ENCODE assay signal across 38 cellular contexts in the genomic region with DNA sequence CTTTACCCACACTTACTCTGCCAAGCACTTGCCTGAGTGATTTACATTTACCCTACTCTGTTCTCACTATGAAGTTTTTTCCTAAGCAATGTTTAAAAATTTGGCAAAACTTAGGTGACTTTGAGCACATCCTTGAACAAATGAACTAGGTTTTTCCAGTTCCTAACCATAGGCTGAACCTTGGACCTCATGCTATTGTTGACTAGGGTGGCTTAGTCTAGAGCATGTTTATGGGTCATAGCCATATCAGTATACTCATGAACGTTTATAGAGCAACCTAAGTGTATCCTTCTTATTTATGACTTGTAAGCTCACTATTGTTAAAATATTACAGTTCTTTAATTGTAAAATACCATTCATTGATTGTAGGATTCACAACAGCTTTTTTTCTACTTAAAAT.
"Had no signal": no experiment of that assay in that cellular context is flagged by ENCODE, and none has a peak within 500 bp of the region (broad histone marks: within the 10 kb centered on the region; RNA-seq: fewer than 3 reads in every experiment).

No MANE protein-coding gene starts in this region.

- H3K4me1 ChIP-seq: adrenal gland had no signal

- H3K27me3 Mint-ChIP-seq: activated CD4-positive, alpha-beta memory T cell treated with anti-CD3 and anti-CD28 coated beads for 36 hours had no signal

- FAIRE-seq: bronchial epithelial cell, TTC549 had no signal

- H3K9me3 Mint-ChIP-seq: activated B cell treated with CpG ODN at 0.5 μM for 24 hours; activated CD4-positive, alpha-beta memory T cell treated with anti-CD3 and anti-CD28 coated beads for 36 hours; activated CD4-positive, alpha-beta T cell treated with anti-CD3 and anti-CD28 coated beads, Interleukin-2, amount 10 ng/mL, durations not matched to agents 24 days and 14 days; activated CD8-positive, alpha-beta T cell treated with anti-CD3 and anti-CD28 coated beads for 36 hours; activated naive CD4-positive, alpha-beta T cell treated with anti-CD3 and anti-CD28 coated beads for 36 hours; activated naive CD4-positive, alpha-beta T cell treated with anti-CD3 and anti-CD28 coated beads, Interleukin-2, amount 50 U/mL, for 72 hours; activated naive CD8-positive, alpha-beta T cell treated with anti-CD3 and anti-CD28 coated beads for 36 hours; activated T-cell treated with anti-CD3 and anti-CD28 coated beads, Interleukin-2, amount 50 U/mL, for 4 hours; activated T-cell treated with anti-CD3 and anti-CD28 coated beads, Interleukin-2, amount 50 U/mL, for 72 hours; activated T-helper 1 cell treated with anti-CD3 and anti-CD28 coated beads, Interleukin-12 subunit alpha, Interleukin-12 subunit beta, Interleukin-2, Interleukin-4 antibody, amounts not matched to agents 30 ng/mL and 10 ng/mL and 1 ng/mL, durations not matched to agents 14 hours and 24 hours and 36 hours; central memory CD8-positive, alpha-beta T cell; T-helper 1 cell treated with Interleukin-12 subunit alpha and Interleukin-12 subunit beta and Interleukin-4 antibody, amounts not matched to agents 30 μg/mL and 1 μg/mL, for 36 hours; T-helper 2 cell treated with Interferon-gamma antibody and Interleukin-4, amounts not matched to agents 5 μg/mL and 100 μg/mL, for 36 hours had no signal

- H3K27ac ChIP-seq: adrenal gland, cardiac muscle cell, VCaP had no signal

- H3K9me3 ChIP-seq: adrenal gland had no signal

- ATAC-seq: activated CD8-positive, alpha-beta T cell treated with anti-CD3 and anti-CD28 coated beads for 36 hours; activated naive CD4-positive, alpha-beta T cell treated with anti-CD3 and anti-CD28 coated beads, Interleukin-2, amount 50 U/mL, for 72 hours; activated T-cell treated with anti-CD3 and anti-CD28 coated beads, Interleukin-2, amount 50 U/mL, for 4 hours; activated T-cell treated with anti-CD3 and anti-CD28 coated beads, Interleukin-2, amount 50 U/mL, for 72 hours; activated T-helper 17 cell treated with anti-CD3 and anti-CD28 coated beads, Interleukin-2, amount 50 U/mL, for 72 hours had no signal

- H3K27ac Mint-ChIP-seq: activated B cell treated with CpG ODN at 0.5 μM for 24 hours; activated CD4-positive, alpha-beta memory T cell treated with anti-CD3 and anti-CD28 coated beads for 36 hours; activated CD4-positive, alpha-beta T cell treated with anti-CD3 and anti-CD28 coated beads, Interleukin-2, amount 10 ng/mL, durations not matched to agents 24 days and 14 days; activated CD8-positive, alpha-beta T cell treated with anti-CD3 and anti-CD28 coated beads for 36 hours; activated naive CD4-positive, alpha-beta T cell treated with anti-CD3 and anti-CD28 coated beads for 36 hours; activated naive CD4-positive, alpha-beta T cell treated with anti-CD3 and anti-CD28 coated beads, Interleukin-2, amount 50 U/mL, for 72 hours; activated naive CD8-positive, alpha-beta T cell treated with anti-CD3 and anti-CD28 coated beads for 36 hours; activated T-cell treated with anti-CD3 and anti-CD28 coated beads, Interleukin-2, amount 50 U/mL, for 72 hours; activated T-helper 1 cell treated with anti-CD3 and anti-CD28 coated beads, Interleukin-12 subunit alpha, Interleukin-12 subunit beta, Interleukin-2, Interleukin-4 antibody, amounts not matched to agents 30 ng/mL and 10 ng/mL and 1 ng/mL, durations not matched to agents 14 hours and 24 hours and 36 hours; activated T-helper 17 cell treated with anti-CD3 and anti-CD28 coated beads, Interleukin-2, amount 50 U/mL, for 72 hours; brain; T-helper 1 cell treated with Interleukin-12 subunit alpha and Interleukin-12 subunit beta and Interleukin-4 antibody, amounts not matched to agents 30 μg/mL and 1 μg/mL, for 36 hours; T-helper 2 cell treated with Interferon-gamma antibody and Interleukin-4, amounts not matched to agents 5 μg/mL and 100 μg/mL, for 36 hours had no signal

- DNase-seq: activated B cell treated with CpG ODN at 0.5 μM for 24 hours; activated CD4-positive, alpha-beta memory T cell treated with anti-CD3 and anti-CD28 coated beads for 36 hours; activated CD4-positive, alpha-beta T cell treated with anti-CD3 and anti-CD28 coated beads for 4 hours; activated CD4-positive, alpha-beta T cell treated with anti-CD3 and anti-CD28 coated beads, Interleukin-2, amount 10 ng/mL, durations not matched to agents 24 days and 14 days; activated CD4-positive, alpha-beta T cell treated with anti-CD3 and anti-CD28 coated beads, Interleukin-2, amount 50 U/mL, for 1 hour; activated CD4-positive, alpha-beta T cell treated with anti-CD3 and anti-CD28 coated beads, Interleukin-2, amount 50 U/mL, for 4 hours; activated CD4-positive, CD25-positive, alpha-beta regulatory T cell treated with anti-CD3 and anti-CD28 coated beads, Interleukin-2, amount 50 U/mL, for 72 hours; activated CD8-positive, alpha-beta memory T cell treated with anti-CD3 and anti-CD28 coated beads, Interleukin-2, amount 50 U/mL, for 4 hours; activated CD8-positive, alpha-beta T cell treated with anti-CD3 and anti-CD28 coated beads for 36 hours; activated effector memory CD4-positive, alpha-beta T cell treated with anti-CD3 and anti-CD28 coated beads, Interleukin-2, amount 50 U/mL, for 16 hours; activated gamma-delta T cell treated with Interleukin-2 at 50 U/mL for 16 hours; activated naive CD4-positive, alpha-beta T cell; activated naive CD4-positive, alpha-beta T cell treated with anti-CD3 and anti-CD28 coated beads for 36 hours; activated naive CD4-positive, alpha-beta T cell treated with anti-CD3 and anti-CD28 coated beads, Interleukin-2, amount 50 U/mL, for 16 hours; activated naive CD8-positive, alpha-beta T cell treated with anti-CD3 and anti-CD28 coated beads for 36 hours; activated T-cell treated with anti-CD3 and anti-CD28 coated beads for 4 hours; activated T-cell treated with anti-CD3 and anti-CD28 coated beads, Interleukin-2, amount 50 U/mL, for 1 hour; activated T-cell treated with anti-CD3 and anti-CD28 coated beads, Interleukin-2, amount 50 U/mL, for 4 hours; activated T-cell treated with anti-CD3 and anti-CD28 coated beads, Interleukin-2, amount 50 U/mL, for 72 hours; adrenal gland; amniotic stem cell; aorta; caudate nucleus; cerebellar nuclear complex; T-helper 1 cell; T-helper 2 cell; T-helper 9 cell had no signal

- H3K4me3 Mint-ChIP-seq: activated B cell treated with CpG ODN at 0.5 μM for 24 hours; activated CD4-positive, alpha-beta memory T cell treated with anti-CD3 and anti-CD28 coated beads for 36 hours; activated CD4-positive, alpha-beta T cell treated with anti-CD3 and anti-CD28 coated beads, Interleukin-2, amount 10 ng/mL, durations not matched to agents 24 days and 14 days; activated CD8-positive, alpha-beta T cell treated with anti-CD3 and anti-CD28 coated beads for 36 hours; activated naive CD4-positive, alpha-beta T cell treated with anti-CD3 and anti-CD28 coated beads for 36 hours; activated naive CD8-positive, alpha-beta T cell treated with anti-CD3 and anti-CD28 coated beads for 36 hours; activated T-cell treated with anti-CD3 and anti-CD28 coated beads, Interleukin-2, amount 50 U/mL, for 4 hours; activated T-cell treated with anti-CD3 and anti-CD28 coated beads, Interleukin-2, amount 50 U/mL, for 72 hours; activated T-helper 1 cell treated with anti-CD3 and anti-CD28 coated beads, Interleukin-12 subunit alpha, Interleukin-12 subunit beta, Interleukin-2, Interleukin-4 antibody, amounts not matched to agents 30 ng/mL and 10 ng/mL and 1 ng/mL, durations not matched to agents 14 hours and 24 hours and 36 hours; activated T-helper 17 cell treated with anti-CD3 and anti-CD28 coated beads, Interleukin-2, amount 50 U/mL, for 72 hours; brain; central memory CD8-positive, alpha-beta T cell; T-helper 1 cell treated with Interleukin-12 subunit alpha and Interleukin-12 subunit beta and Interleukin-4 antibody, amounts not matched to agents 30 μg/mL and 1 μg/mL, for 36 hours; T-helper 2 cell treated with Interferon-gamma antibody and Interleukin-4, amounts not matched to agents 5 μg/mL and 100 μg/mL, for 36 hours had no signal

- H3K36me3 Mint-ChIP-seq: activated CD4-positive, alpha-beta memory T cell treated with anti-CD3 and anti-CD28 coated beads for 36 hours; activated naive CD4-positive, alpha-beta T cell treated with anti-CD3 and anti-CD28 coated beads, Interleukin-2, amount 50 U/mL, for 72 hours; activated naive CD8-positive, alpha-beta T cell treated with anti-CD3 and anti-CD28 coated beads for 36 hours; brain had no signal

- H3K4me3 ChIP-seq: adrenal gland, cardiac muscle cell had no signal

- H3K4me1 Mint-ChIP-seq: activated B cell treated with CpG ODN at 0.5 μM for 24 hours; activated CD4-positive, alpha-beta T cell treated with anti-CD3 and anti-CD28 coated beads, Interleukin-2, amount 10 ng/mL, durations not matched to agents 24 days and 14 days; activated naive CD8-positive, alpha-beta T cell treated with anti-CD3 and anti-CD28 coated beads for 36 hours; activated T-helper 17 cell treated with anti-CD3 and anti-CD28 coated beads, Interleukin-2, amount 50 U/mL, for 72 hours; central memory CD8-positive, alpha-beta T cell had no signal

- H3K27me3 ChIP-seq: adrenal gland, cardiac muscle cell had no signal

- H3K36me3 ChIP-seq: adrenal gland, cardiac muscle cell had no signal
